8 cellular contexts compared by ENCODE assay signal in the genomic region with DNA sequence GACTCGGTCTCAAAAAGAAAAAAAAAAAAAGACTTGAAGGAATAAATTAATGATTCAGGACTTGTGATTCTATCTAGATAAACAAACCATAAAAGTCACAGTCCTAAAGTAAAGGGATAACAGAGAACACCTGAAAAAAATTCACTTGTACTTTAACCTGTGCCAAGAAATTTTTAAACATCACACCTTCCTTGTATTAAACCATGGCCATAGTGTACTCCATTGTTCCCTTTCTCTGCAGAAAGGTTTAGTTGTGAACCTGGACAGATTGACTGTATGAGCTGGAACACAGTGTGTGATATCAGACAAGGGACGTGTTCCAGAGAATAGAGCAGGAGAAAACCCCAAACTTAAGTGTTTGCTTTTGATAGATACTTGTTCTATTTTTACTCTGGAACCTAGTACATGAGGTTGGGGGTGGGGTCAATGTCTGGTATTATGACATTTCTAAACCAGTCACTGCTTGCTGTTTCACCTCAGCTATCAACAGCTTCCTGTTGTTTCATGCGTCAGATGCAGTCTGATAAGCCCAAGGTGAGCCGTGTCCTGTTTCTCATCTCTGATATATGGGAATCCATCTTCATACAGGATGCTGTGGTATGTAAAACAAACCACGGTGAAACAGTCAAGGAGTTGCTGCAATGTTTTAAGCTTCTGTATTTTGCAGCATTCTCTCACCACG.
DNase-seq lines count a peak whose midpoint lies in the region; ATAC-seq and TF ChIP-seq lines count a peak whose summit lies in the region.

No MANE protein-coding gene starts in this region.

- H3K27me3 Mint-ChIP-seq in activated CD4-positive, alpha-beta T cell treated with anti-CD3 and anti-CD28 coated beads, Interleukin-2, amount 10 ng/mL, durations not matched to agents 7 days and 5 days: no peaks in the 10 kb centered on the region
- no peaks in the 10 kb centered on the region for H3K27me3 Mint-ChIP-seq in stimulated activated naive CD8-positive, alpha-beta T cell treated with anti-CD3 and anti-CD28 coated beads, Interleukin-15, amount 100 ng/mL, for 72 hours

- peaks cover 52% of the 10 kb centered on the region for H3K4me1 Mint-ChIP-seq in activated CD4-positive, alpha-beta T cell treated with anti-CD3 and anti-CD28 coated beads, Interleukin-2, amount 10 ng/mL, durations not matched to agents 7 days and 5 days
- peaks cover 39% of the 10 kb centered on the region for H3K4me1 Mint-ChIP-seq in stimulated activated naive CD8-positive, alpha-beta T cell treated with anti-CD3 and anti-CD28 coated beads, Interleukin-15, amount 100 ng/mL, for 72 hours

- ATAC-seq in GM19372 (IDR thresholded peaks at IDR 0.05; ENCODE audit: low read depth, unreplicated experiment): peak; percentile 66
- ATAC-seq in left cardiac atrium: peak; percentile 29 to 47
- peak; percentile 99 for ATAC-seq in stimulated activated naive CD8-positive, alpha-beta T cell treated with anti-CD3 and anti-CD28 coated beads, Interleukin-15, amount 100 ng/mL, for 72 hours
- no peak for ATAC-seq in left lobe of liver

- H3K27ac Mint-ChIP-seq in activated CD4-positive, alpha-beta T cell treated with anti-CD3 and anti-CD28 coated beads, Interleukin-2, amount 10 ng/mL, durations not matched to agents 7 days and 5 days: peak overlapping the region; percentile 97
- H3K27ac Mint-ChIP-seq in stimulated activated naive CD8-positive, alpha-beta T cell treated with anti-CD3 and anti-CD28 coated beads, Interleukin-15, amount 100 ng/mL, for 72 hours: peak overlapping the region; percentile 36 to 48

- intact Hi-C loops in left cardiac atrium (cut with DNase I): no loop called here

- peaks cover 22% of the 10 kb centered on the region for H3K9me3 Mint-ChIP-seq in activated CD4-positive, alpha-beta T cell treated with anti-CD3 and anti-CD28 coated beads, Interleukin-2, amount 10 ng/mL, durations not matched to agents 7 days and 5 days
- peaks cover 12 to 15% of the 10 kb centered on the region in 2 donors for H3K9me3 Mint-ChIP-seq in stimulated activated naive CD8-positive, alpha-beta T cell treated with anti-CD3 and anti-CD28 coated beads, Interleukin-15, amount 100 ng/mL, for 72 hours

- DNase-seq in AG10803 (ENCODE audit: low read depth): peak; percentile 18
- peak; percentile 74 for DNase-seq in HPDE6-E6E7 (ENCODE audit: extremely low spot score)
- peak; percentile 86 for DNase-seq in activated CD4-positive, alpha-beta T cell treated with anti-CD3 and anti-CD28 coated beads, Interleukin-2, amount 10 ng/mL, durations not matched to agents 7 days and 5 days
- no peak for DNase-seq in left cardiac atrium
- peak; percentile 19 to 61 for DNase-seq in stimulated activated naive CD8-positive, alpha-beta T cell treated with anti-CD3 and anti-CD28 coated beads, Interleukin-15, amount 100 ng/mL, for 72 hours
- no peak for DNase-seq in left lobe of liver (ENCODE audit: low spot score)
- DNase-seq in NCI-H187 (lab: John Stamatoyannopoulos, UW): no peak

- POLR2A ChIA-PET in activated CD4-positive, alpha-beta T cell treated with anti-CD3 and anti-CD28 coated beads, Interleukin-2, amount 10 ng/mL, durations not matched to agents 7 days and 5 days (lab: Charles Lee): no interaction called here

- no peak for TF ChIP-seq CTCF in AG10803 (conservative IDR thresholded peaks at IDR 0.05; ENCODE audit: low read length)

- peaks cover 26% of the 10 kb centered on the region for H3K36me3 Mint-ChIP-seq in activated CD4-positive, alpha-beta T cell treated with anti-CD3 and anti-CD28 coated beads, Interleukin-2, amount 10 ng/mL, durations not matched to agents 7 days and 5 days (ENCODE audit: low read depth)

- peak overlapping the region; percentile 56 for H3K4me3 Mint-ChIP-seq in activated CD4-positive, alpha-beta T cell treated with anti-CD3 and anti-CD28 coated beads, Interleukin-2, amount 10 ng/mL, durations not matched to agents 7 days and 5 days
- peak overlapping the region; percentile 34 to 48 for H3K4me3 Mint-ChIP-seq in stimulated activated naive CD8-positive, alpha-beta T cell treated with anti-CD3 and anti-CD28 coated beads, Interleukin-15, amount 100 ng/mL, for 72 hours

- CTCF ChIA-PET in activated CD4-positive, alpha-beta T cell treated with anti-CD3 and anti-CD28 coated beads, Interleukin-2, amount 10 ng/mL, durations not matched to agents 7 days and 5 days (lab: Charles Lee): interaction anchor here (0.6 to 2.4 kb wide), 8 partner anchors 13 to 42 kb away, joined by 3 to 9 read pairs (median 5); no protein-coding TSS in a partner anchor

- H3K4me3 ChIP-seq in AG10803 (ENCODE audit: low read length): no peak overlapping the region

Comparison
In these comparisons a context has a peak if more than half of its experiments do, and no peak if none do; other contexts are left out.
1. DNase-seq: peak in AG10803 (single experiment), HPDE6-E6E7 (single experiment), activated CD4-positive, alpha-beta T cell treated with anti-CD3 and anti-CD28 coated beads, Interleukin-2, amount 10 ng/mL, durations not matched to agents 7 days and 5 days (single experiment) and stimulated activated naive CD8-positive, alpha-beta T cell treated with anti-CD3 and anti-CD28 coated beads, Interleukin-15, amount 100 ng/mL, for 72 hours (2 of 2); none in left cardiac atrium (single experiment), left lobe of liver (single experiment) and NCI-H187 (0 of 2).